In the genomic region with DNA sequence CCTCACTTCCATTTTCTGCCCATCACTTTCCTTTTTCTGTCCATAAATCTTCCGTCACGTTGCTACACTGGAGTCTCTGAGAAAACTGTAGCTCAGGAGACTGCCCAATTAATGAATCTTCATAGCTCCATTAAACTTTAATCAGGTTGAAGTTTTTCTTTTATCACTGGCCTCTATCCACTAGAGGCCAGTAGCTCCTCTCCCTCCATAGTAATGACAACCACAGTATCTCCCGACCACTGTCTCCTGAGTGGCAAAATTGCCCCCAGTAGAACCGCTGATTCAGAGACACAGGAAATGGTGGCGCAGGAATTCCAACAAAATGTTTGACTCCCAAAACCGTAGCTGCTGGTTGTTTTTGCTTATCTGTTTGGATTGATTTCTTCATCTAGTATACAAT, we compare ENCODE assay signal across 1 cellular context.
TF ChIP-seq lines count a peak whose summit lies in the region.

No MANE protein-coding gene starts in this region.

TF ChIP-seq in HCT116, 20 proteins besides CTCF, POLR2A, EP300 and RAD21:
- TF ChIP-seq SRF (IDR thresholded peaks at IDR 0.05; ENCODE audit: low read depth) = no peak
